Comparison of ENCODE assay signal across 8 cellular contexts in the genomic region with DNA sequence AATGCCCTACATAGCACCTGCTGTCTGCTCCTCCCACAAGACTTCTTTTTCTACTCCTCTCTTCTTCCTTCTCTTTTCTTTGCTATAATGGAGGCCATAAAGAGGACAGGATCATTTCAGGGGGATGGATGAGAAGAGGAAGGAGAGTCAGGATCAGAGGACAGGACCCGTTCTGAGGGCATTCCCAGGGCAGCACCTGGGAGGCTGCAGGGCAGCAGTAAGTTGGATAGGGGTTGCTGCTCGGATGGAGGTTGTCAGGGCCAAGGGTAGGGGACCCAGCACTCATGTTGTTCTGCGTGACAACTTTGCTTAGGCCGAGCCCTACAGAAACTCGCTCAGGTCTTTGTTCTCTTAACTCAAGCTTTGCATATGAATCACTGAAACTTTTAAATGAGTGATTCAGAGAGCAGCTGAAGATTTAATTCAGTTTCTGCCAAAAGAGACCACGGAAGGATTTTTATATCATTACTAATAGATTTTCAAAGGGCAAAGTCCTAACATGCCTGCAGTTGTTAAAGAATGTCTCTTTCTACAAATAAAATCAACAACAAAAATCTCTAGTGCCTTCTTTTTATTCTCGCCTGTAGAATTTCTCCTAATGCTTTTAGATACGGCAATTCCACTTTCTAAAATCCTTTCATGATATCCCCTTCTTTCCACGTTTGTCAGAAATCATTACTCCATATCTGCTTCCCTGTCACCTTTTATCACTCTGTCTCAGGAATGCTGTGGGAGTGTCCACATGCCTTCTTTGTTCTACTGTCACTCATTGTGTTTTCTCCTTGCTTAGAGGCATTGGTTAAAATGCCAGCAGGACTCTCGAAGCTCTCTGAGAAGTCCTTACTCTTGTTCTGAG. TPM values are rescaled to one million over a fixed set of nuclear protein-coding genes. Genes with fewer than 3 reads are reported as not detected.
DNase-seq lines count a peak whose midpoint lies in the region; ATAC-seq, FAIRE-seq and TF ChIP-seq lines count a peak whose summit lies in the region.

No MANE protein-coding gene starts in this region.

- H3K9me1 ChIP-seq in K562 (ENCODE audit: control insufficient read depth, insufficient read depth, low read length) = no peaks in the 10 kb centered on the region

- no peaks in the 10 kb centered on the region for H3K79me2 ChIP-seq in K562 (ENCODE audit: control insufficient read depth, insufficient read depth, low read length)

- H3K9me3 ChIP-seq in K562 (replicated peaks; ENCODE audit: control insufficient read depth, insufficient read depth, low read depth, low read length) (no peaks in the 10 kb centered on the region), BE2C (no peaks in the 10 kb centered on the region)

- no peak for TF ChIP-seq POLR2A in K562 (conservative IDR thresholded peaks at IDR 0.05)

- ATAC-seq in GM19463 (IDR thresholded peaks at IDR 0.05; ENCODE audit: unreplicated experiment) (peak; percentile 99), HG03439 (IDR thresholded peaks at IDR 0.05; ENCODE audit: unreplicated experiment) (peak; percentile 99), K562 (peak; percentile 20), Right ventricle myocardium superior (ENCODE audit: poor library complexity) (no peak)

- H3K27ac Mint-ChIP-seq in progenitor cell of endocrine pancreas = peak overlapping the region; percentile 54

- peak overlapping the region; percentile 70 for H2AFZ ChIP-seq in K562 (ENCODE audit: low read depth, low read length)

- TF ChIP-seq EP300 in K562 (IDR thresholded peaks at IDR 0.05; ENCODE audit: low read length) = no peak

- H3K27me3 Mint-ChIP-seq in progenitor cell of endocrine pancreas = peaks cover 5% of the 10 kb centered on the region

- no peak for FAIRE-seq in K562 (lab: Jason Lieb, UNC)

- DNase-seq in COLO829 (ENCODE audit: low spot score) (peak; percentile 79), K562 (ENCODE audit: extremely low read depth in 1 of 4, low spot score in 3 of 4) (no peak), progenitor cell of endocrine pancreas (ENCODE audit: low spot score, unreplicated experiment) (no peak), SKM-1 (lab: John Stamatoyannopoulos, UW; ENCODE audit: unreplicated experiment) (no peak), Right ventricle myocardium superior (no peak), BE2C (no peak)

- no peaks in the 10 kb centered on the region for H3K27me3 ChIP-seq in K562 (ENCODE audit: control insufficient read depth in 2 of 2, insufficient read depth in 2 of 2, low read length in 2 of 2)
- no peaks in the 10 kb centered on the region for H3K27me3 ChIP-seq in BE2C

- H3K36me3 ChIP-seq in K562 (ENCODE audit: control insufficient read depth, insufficient read depth, low read length) = no peaks in the 10 kb centered on the region
- no peaks in the 10 kb centered on the region for H3K36me3 ChIP-seq in BE2C

- H3K4me3 Mint-ChIP-seq in progenitor cell of endocrine pancreas (ENCODE audit: low read depth) = no peak overlapping the region

- no peak overlapping the region for H3K4me3 ChIP-seq in K562
- no peak overlapping the region for H3K4me3 ChIP-seq in BE2C (ENCODE audit: low read depth, low read length)

- TF ChIP-seq RAD21 in K562 (CRISPR knock-in tag; conservative IDR thresholded peaks at IDR 0.05 in 1 of 2, IDR thresholded peaks at IDR 0.05 in 1 of 2) = no peak

- no peak overlapping the region for H3K9ac ChIP-seq in K562 (ENCODE audit: insufficient read depth in 1 of 2, low read depth in 2 of 2, low read length in 2 of 2)

- H3K27ac ChIP-seq in K562 (ENCODE audit: extremely low read depth, low read depth, low read length) = no peak overlapping the region

- TF ChIP-seq CTCF in K562 (IDR thresholded peaks at IDR 0.05 in 2 of 3, conservative IDR thresholded peaks at IDR 0.05 in 1 of 3; ENCODE audit: insufficient read depth in 2 of 3, low read depth in 1 of 3, low read length in 3 of 3) = no peak
- no peak for TF ChIP-seq CTCF in progenitor cell of endocrine pancreas (IDR thresholded peaks at IDR 0.05; ENCODE audit: unreplicated experiment)
- no peak for TF ChIP-seq CTCF in BE2C (IDR thresholded peaks at IDR 0.05; ENCODE audit: low read depth, low read length)

- intact Hi-C loops in K562 (cut with micrococcal nuclease) (no loop called here), Right ventricle myocardium superior (cut with DNase I) (no loop called here)

- CTCF ChIA-PET in K562 (lab: Yijun Ruan, JAX; ENCODE audit: low intra/inter-chr PET ratio) = no interaction called here

- H4K20me1 ChIP-seq in K562 (replicated peaks; ENCODE audit: control insufficient read depth, insufficient read depth, low read length) = no peaks in the 10 kb centered on the region

- H3K4me2 ChIP-seq in K562 (ENCODE audit: insufficient read depth, low read length) = no peak overlapping the region

- H3K36me3 Mint-ChIP-seq in progenitor cell of endocrine pancreas (ENCODE audit: insufficient read depth) = no peaks in the 10 kb centered on the region

- H3K4me1 Mint-ChIP-seq in progenitor cell of endocrine pancreas (ENCODE audit: low read depth) = peaks cover 13% of the 10 kb centered on the region

- in situ Hi-C loops in K562 (cut with MboI) = no loop called here

- H3K9me3 Mint-ChIP-seq in progenitor cell of endocrine pancreas (ENCODE audit: low read depth) = no peaks in the 10 kb centered on the region

- 68% methylated on average over 10 of the region's 10 CpGs for WGBS in K562 (ENCODE audit: insufficient coverage, low coverage, missing lambda C conversion rate)

- no TSS peak for BruUV-seq in K562 (replicated peaks; lab: Mats Ljungman, UMichigan)

- H3K4me1 ChIP-seq in K562 (replicated peaks in 1 of 2; ENCODE audit: control insufficient read depth in 2 of 2, insufficient read depth in 2 of 2, low read length in 2 of 2) (peaks cover 0 to 16% of the 10 kb centered on the region in 2 experiments; a peak in 2 of 5 replicates), BE2C (no peaks in the 10 kb centered on the region)

- POLR2A ChIA-PET in K562 (lab: Yijun Ruan, JAX) = interaction anchor here (0.8 to 1.5 kb wide), 2 partner anchors 15 to 630 kb away, joined by 3 read pairs; a partner anchor contains a TSS

TF ChIP-seq in K562, 482 proteins besides CTCF, POLR2A, EP300 and RAD21:
- TF ChIP-seq ZFX (CRISPR knock-in tag; IDR thresholded peaks at IDR 0.05) (peak; percentile 16; the same call in 1 of the 2 replicates), FOXJ3 (CRISPR knock-in tag; IDR thresholded peaks at IDR 0.05) (no peak), NR4A1 (CRISPR knock-in tag; IDR thresholded peaks at IDR 0.05) (no peak), NR4A1 (tag; IDR thresholded peaks at IDR 0.05) (no peak)
- TF ChIP-seq, protein P1, sequence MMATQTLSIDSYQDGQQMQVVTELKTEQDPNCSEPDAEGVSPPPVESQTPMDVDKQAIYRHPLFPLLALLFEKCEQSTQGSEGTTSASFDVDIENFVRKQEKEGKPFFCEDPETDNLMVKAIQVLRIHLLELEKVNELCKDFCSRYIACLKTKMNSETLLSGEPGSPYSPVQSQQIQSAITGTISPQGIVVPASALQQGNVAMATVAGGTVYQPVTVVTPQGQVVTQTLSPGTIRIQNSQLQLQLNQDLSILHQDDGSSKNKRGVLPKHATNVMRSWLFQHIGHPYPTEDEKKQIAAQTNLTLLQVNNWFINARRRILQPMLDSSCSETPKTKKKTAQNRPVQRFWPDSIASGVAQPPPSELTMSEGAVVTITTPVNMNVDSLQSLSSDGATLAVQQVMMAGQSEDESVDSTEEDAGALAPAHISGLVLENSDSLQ (IDR thresholded peaks at IDR 0.05) = peak; percentile 61
TF ChIP-seq in K562: peak in this region for 2.

RNA-seq across cellular contexts. Expression of a gene that starts 11.1 kb away (rescaled TPM):
- 52.3 and 110 TPM in 2 replicates for total RNA-seq in K562 (2011; cell fraction: chromatin; rRNA removed; ENCODE audit: low replicate concordance)
- total RNA-seq in K562 (2011; cell fraction: nucleolus; rRNA removed) = 48.4 and 54.3 TPM in 2 replicates
- total RNA-seq in K562 (2011; cell fraction: nucleoplasm; rRNA removed) = 70.4 and 94.5 TPM in 2 replicates
- total RNA-seq in K562 (2014; rRNA removed) (40.3 and 43.5 TPM in 2 replicates), K562 (2014; rRNA removed; fragmentation: Illumina TruSeq; extraction: Trizol) (68.9 and 78.4 TPM in 2 replicates), K562 (2015; rRNA removed; fragmentation: Illumina TruSeq; extraction: Trizol) (69.6 and 73.0 TPM in 2 replicates), K562 (2021) (47.4 and 54.7 TPM in 2 replicates), progenitor cell of endocrine pancreas (0.60 and 1.2 TPM in 2 replicates), Right ventricle myocardium superior (0.16 TPM)
- polyA plus RNA-seq in K562 (2011; rRNA removed) (49.8 and 58.3 TPM in 2 replicates), K562 (2014; fragmentation: Illumina TruSeq; extraction: Trizol) (56.3 and 62.6 TPM in 2 replicates), K562 (2014; fragmentation: Nextera tagmentation; extraction: Ambion mirVana) (10 to 100 TPM; 21.6 to 44.0 TPM), K562 (2014; rRNA removed) (39.3 and 45.2 TPM in 2 replicates)
- 11.2 and 20.2 TPM in 2 replicates for polyA plus RNA-seq in K562 (2011; cell fraction: cytosol; rRNA removed)
- 48.6 and 52.6 TPM in 2 replicates for polyA plus RNA-seq in K562 (2011; cell fraction: nucleus; rRNA removed)
- polyA plus RNA-seq in K562 (2012) = 26.9 and 40.5 TPM in 2 replicates
- 70.3 and 78.3 TPM in 2 replicates for polyA minus RNA-seq in K562 (2011; rRNA and poly(A)+ RNA removed)
- 25.0 and 30.6 TPM in 2 replicates for polyA minus RNA-seq in K562 (2011; cell fraction: cytosol; rRNA and poly(A)+ RNA removed)
- polyA minus RNA-seq in K562 (2011; cell fraction: nucleus; rRNA and poly(A)+ RNA removed) = 52.2 and 95.1 TPM in 2 replicates
- not detected for polyA plus RNA-seq in BE2C (2012; ENCODE audit: insufficient read depth, insufficient read length, low read depth)

Comparison
In these comparisons a context has a peak if more than half of its experiments do, and no peak if none do; other contexts are left out.
1. RNA of a gene that starts 11.1 kb away (total RNA-seq): 40.3 to 110 TPM in K562; 0.60 to 1.2 TPM in progenitor cell of endocrine pancreas and 0.16 TPM in Right ventricle myocardium superior (single experiment); every median in the first group is over 10 times any median in the second.